In the genomic region with DNA sequence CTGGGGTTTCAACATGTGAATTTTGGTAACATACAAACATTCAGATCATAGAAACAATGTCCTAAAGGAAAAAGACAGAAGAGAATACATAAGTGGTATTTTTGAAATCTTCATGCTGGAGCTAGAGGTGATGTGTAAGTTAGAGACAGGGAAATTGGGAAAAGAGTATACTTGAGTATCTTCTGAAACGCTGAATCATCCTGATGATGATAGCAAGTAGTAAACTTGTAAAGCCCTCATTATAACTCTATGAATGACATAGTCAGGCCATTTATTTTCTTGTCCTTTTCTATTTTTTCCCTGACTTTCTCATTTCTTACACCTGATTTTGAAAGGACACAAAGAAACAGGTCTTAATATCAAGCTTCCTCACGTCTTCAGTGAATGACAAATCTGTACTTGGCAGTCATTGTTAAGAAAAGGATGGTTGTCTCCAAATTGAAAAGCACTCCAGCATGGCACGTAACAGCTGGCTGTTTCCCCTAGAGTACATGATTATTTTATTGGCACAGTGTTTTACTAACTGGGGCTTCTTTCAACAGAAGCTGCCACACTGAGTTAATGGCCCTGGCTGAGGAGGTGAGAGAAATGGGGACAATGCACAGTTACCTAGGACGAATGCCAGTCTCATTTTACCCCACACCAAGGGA, we compare ENCODE assay signal across 1 cellular context.
TF ChIP-seq lines count a peak whose summit lies in the region.

No MANE protein-coding gene starts in this region.

TF ChIP-seq in K562, 482 proteins besides CTCF, POLR2A, EP300 and RAD21 (continued from another document):
- TF ChIP-seq ZNF318 (IDR thresholded peaks at IDR 0.05; ENCODE audit: borderline replicate concordance in 1 of 2, low read depth in 1 of 2): no peak
- no peak for TF ChIP-seq ZNF41 (CRISPR knock-in tag; conservative IDR thresholded peaks at IDR 0.05)
- no peak for TF ChIP-seq SOX6 (IDR thresholded peaks at IDR 0.05)
- no peak for TF ChIP-seq TSHZ1 (CRISPR knock-in tag; IDR thresholded peaks at IDR 0.05)
- TF ChIP-seq MAFF (IDR thresholded peaks at IDR 0.05; ENCODE audit: low read length): peak; percentile 46; the same call in 1 of the 2 replicates
- peak; percentile 69 for TF ChIP-seq NFE2 (IDR thresholded peaks at IDR 0.05; ENCODE audit: low read depth)
- TF ChIP-seq MAFG (tag; conservative IDR thresholded peaks at IDR 0.05): peak; percentile 61
- no peak for TF ChIP-seq HDAC8 (tag; IDR thresholded peaks at IDR 0.05)
- no peak for TF ChIP-seq YBX1 (IDR thresholded peaks at IDR 0.05)
- TF ChIP-seq GATAD2A (IDR thresholded peaks at IDR 0.05): no peak
- no peak for TF ChIP-seq TGIF2 (CRISPR knock-in tag; IDR thresholded peaks at IDR 0.05)
- no peak for TF ChIP-seq ZZZ3 (IDR thresholded peaks at IDR 0.05)
- no peak for TF ChIP-seq SRSF7 (optimal IDR thresholded peaks at IDR 0.05; ENCODE audit: low read depth, low read length)
- TF ChIP-seq, protein P1, sequence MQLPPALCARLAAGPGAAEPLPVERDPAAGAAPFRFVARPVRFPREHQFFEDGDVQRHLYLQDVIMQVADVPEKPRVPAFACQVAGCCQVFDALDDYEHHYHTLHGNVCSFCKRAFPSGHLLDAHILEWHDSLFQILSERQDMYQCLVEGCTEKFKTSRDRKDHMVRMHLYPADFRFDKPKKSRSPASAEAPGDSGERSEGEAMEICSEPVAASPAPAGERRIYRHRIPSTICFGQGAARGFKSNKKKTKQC (CRISPR knock-in tag; IDR thresholded peaks at IDR 0.05): no peak
- TF ChIP-seq MCM3 (IDR thresholded peaks at IDR 0.05): no peak
- peak; percentile 59 for TF ChIP-seq C11orf30 (IDR thresholded peaks at IDR 0.05; ENCODE audit: low read depth)
- no peak for TF ChIP-seq TRIM24 (IDR thresholded peaks at IDR 0.05)
- TF ChIP-seq ZNF316 (IDR thresholded peaks at IDR 0.05): peak; percentile 71
- no peak for TF ChIP-seq CAMTA2 (CRISPR knock-in tag; conservative IDR thresholded peaks at IDR 0.05)
